25 cellular contexts compared by ENCODE assay signal in genomic region chr3:169992156-169992555, GRCh38.
"Had no signal": no experiment of that assay in that cellular context is flagged by ENCODE, and none has a peak within 500 bp of the region (broad histone marks: within the 10 kb centered on the region; RNA-seq: fewer than 3 reads in every experiment).

No MANE protein-coding gene starts in this region.

- H3K27ac ChIP-seq: esophagus muscularis mucosa, hepatocyte, neural progenitor cell, right lobe of liver, skin epidermis, thyroid gland, upper lobe of right lung, WERI-Rb-1 had no signal

- ATAC-seq: activated CD4-positive, CD25-positive, alpha-beta regulatory T cell treated with anti-CD3 and anti-CD28 coated beads, Interleukin-2, amount 50 U/mL, for 24 hours; natural killer cell; right lobe of liver; stimulated activated naive CD8-positive, alpha-beta T cell treated with anti-CD3 and anti-CD28 coated beads, Interleukin-15, Interleukin-2, amounts not matched to agents 100 U/mL and 50 U/mL, for 24 hours; upper lobe of right lung had no signal

- H3K27ac Mint-ChIP-seq: neural progenitor cell had no signal

- DNase-seq: activated CD4-positive, alpha-beta T cell treated with anti-CD3 and anti-CD28 coated beads for 48 hours; activated CD4-positive, alpha-beta T cell treated with anti-CD3 and anti-CD28 coated beads, Interleukin-2, amount 50 U/mL, for 48 hours; activated CD8-positive, alpha-beta memory T cell treated with anti-CD3 and anti-CD28 coated beads for 24 hours; activated effector memory CD4-positive, alpha-beta T cell treated with Interleukin-2 at 50 U/mL for 16 hours; activated naive CD4-positive, alpha-beta T cell treated with Interleukin-2 at 50 U/mL for 16 hours; anterior cingulate cortex; cortex of kidney; foreskin melanocyte; islet precursor cell; mammary epithelial cell; natural killer cell; right lobe of liver; stimulated activated CD4-positive, alpha-beta T cell treated with anti-CD3 and anti-CD28 coated beads, Interleukin-12 subunit alpha, Interleukin-12 subunit beta, amount 100 ng/mL, for 4 hours; stimulated activated CD4-positive, alpha-beta T cell treated with anti-CD3 and anti-CD28 coated beads, Interleukin-4, amount 100 ng/mL, for 1 hour; stimulated activated naive CD8-positive, alpha-beta T cell treated with anti-CD3 and anti-CD28 coated beads, Interleukin-15, Interleukin-2, amounts not matched to agents 100 U/mL and 50 U/mL, for 24 hours; T-helper 1 cell; thyroid gland; upper lobe of right lung; WERI-Rb-1 had no signal

- H3K9me3 ChIP-seq: esophagus muscularis mucosa, right lobe of liver, thyroid gland, upper lobe of right lung had no signal

- H3K4me3 ChIP-seq: esophagus muscularis mucosa, hepatocyte, neural progenitor cell, right lobe of liver, skin epidermis, thyroid gland, upper lobe of right lung had no signal

- H3K4me3 Mint-ChIP-seq: activated naive CD8-positive, alpha-beta T cell; natural killer cell; neural progenitor cell had no signal

- H3K27me3 Mint-ChIP-seq: activated naive CD8-positive, alpha-beta T cell had no signal

- H3K4me1 Mint-ChIP-seq: natural killer cell, neural progenitor cell had no signal

- H3K9me3 Mint-ChIP-seq: natural killer cell, neural progenitor cell had no signal

- H3K27me3 ChIP-seq: esophagus muscularis mucosa, hepatocyte, neural progenitor cell, right lobe of liver, thyroid gland, upper lobe of right lung had no signal

- H3K4me1 ChIP-seq: neural progenitor cell, right lobe of liver, thyroid gland, upper lobe of right lung had no signal
